In the genomic region with DNA sequence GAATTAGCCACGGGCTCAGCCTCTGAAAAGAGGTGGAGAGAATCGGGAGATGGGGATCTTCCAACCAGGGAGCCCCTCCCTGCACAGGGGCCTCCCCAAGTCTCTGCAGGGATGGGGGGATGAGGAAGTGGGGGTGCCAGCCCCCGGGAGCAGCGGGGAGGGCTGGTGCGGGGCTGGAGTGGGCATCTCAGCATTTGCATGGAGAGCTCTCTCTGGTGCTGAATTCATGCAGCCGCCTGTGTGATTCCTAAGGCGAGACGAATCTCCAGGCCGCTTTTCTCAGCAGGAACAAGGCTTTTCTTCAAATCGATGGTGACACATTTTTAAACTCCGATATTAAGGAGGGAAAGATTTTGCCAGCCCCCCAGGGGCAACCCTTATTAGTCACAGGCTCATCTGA, we compare ENCODE assay signal across 33 cellular contexts.
"Had no signal": no experiment of that assay in that cellular context is flagged by ENCODE, and none has a peak within 500 bp of the region (broad histone marks: within the 10 kb centered on the region; RNA-seq: fewer than 3 reads in every experiment).

No MANE protein-coding gene starts in this region.

- H3K4me3 Mint-ChIP-seq: activated CD4-positive, alpha-beta T cell treated with anti-CD3 and anti-CD28 coated beads, Interleukin-2, amount 10 ng/mL, durations not matched to agents 24 days and 14 days; activated CD8-positive, alpha-beta T cell treated with anti-CD3 and anti-CD28 coated beads for 36 hours; activated naive CD4-positive, alpha-beta T cell treated with anti-CD3 and anti-CD28 coated beads, Interleukin-2, amount 50 U/mL, for 24 hours; activated naive CD8-positive, alpha-beta T cell treated with anti-CD3 and anti-CD28 coated beads, Interleukin-2, amount 10 ng/mL, durations not matched to agents 7 days and 5 days; activated T-cell treated with anti-CD3 and anti-CD28 coated beads, Interleukin-2, amount 50 U/mL, for 72 hours; activated T-helper 17 cell treated with anti-CD3 and anti-CD28 coated beads, Interleukin-2, amount 50 U/mL, for 72 hours had no signal

- H3K9me3 ChIP-seq: ascending aorta, MG63, Peyer's patch had no signal

- H3K4me1 ChIP-seq: ascending aorta, Peyer's patch had no signal

- H3K27ac Mint-ChIP-seq: activated CD4-positive, alpha-beta T cell treated with anti-CD3 and anti-CD28 coated beads, Interleukin-2, amount 10 ng/mL, durations not matched to agents 24 days and 14 days; activated CD8-positive, alpha-beta T cell treated with anti-CD3 and anti-CD28 coated beads for 36 hours; activated naive CD4-positive, alpha-beta T cell treated with anti-CD3 and anti-CD28 coated beads, Interleukin-2, amount 50 U/mL, for 24 hours; activated naive CD8-positive, alpha-beta T cell treated with anti-CD3 and anti-CD28 coated beads, Interleukin-2, amount 10 ng/mL, durations not matched to agents 7 days and 5 days; activated T-cell treated with anti-CD3 and anti-CD28 coated beads, Interleukin-2, amount 50 U/mL, for 72 hours; activated T-helper 17 cell treated with anti-CD3 and anti-CD28 coated beads, Interleukin-2, amount 50 U/mL, for 72 hours had no signal

- H3K36me3 Mint-ChIP-seq: activated naive CD4-positive, alpha-beta T cell treated with anti-CD3 and anti-CD28 coated beads, Interleukin-2, amount 50 U/mL, for 24 hours; activated naive CD8-positive, alpha-beta T cell treated with anti-CD3 and anti-CD28 coated beads, Interleukin-2, amount 10 ng/mL, durations not matched to agents 7 days and 5 days had no signal

- H3K27ac ChIP-seq: ascending aorta, Peyer's patch had no signal

- DNase-seq: activated CD4-positive, alpha-beta T cell treated with anti-CD3 and anti-CD28 coated beads, Interleukin-2, amount 10 ng/mL, durations not matched to agents 24 days and 14 days; activated CD4-positive, alpha-beta T cell treated with anti-CD3 and anti-CD28 coated beads, Interleukin-2, amount 50 U/mL, for 4 hours; activated CD8-positive, alpha-beta T cell treated with anti-CD3 and anti-CD28 coated beads for 36 hours; activated effector memory CD4-positive, alpha-beta T cell treated with anti-CD3 and anti-CD28 coated beads, Interleukin-2, amount 50 U/mL, for 16 hours; activated naive CD4-positive, alpha-beta T cell; activated naive CD8-positive, alpha-beta T cell treated with anti-CD3 and anti-CD28 coated beads, Interleukin-2, amount 10 ng/mL, durations not matched to agents 7 days and 5 days; activated T-cell treated with anti-CD3 and anti-CD28 coated beads, Interleukin-2, amount 50 U/mL, for 1 hour; activated T-cell treated with anti-CD3 and anti-CD28 coated beads, Interleukin-2, amount 50 U/mL, for 72 hours; amygdala; caudate nucleus; Kasumi-1; KG1; MG63; NCI-H1048; NCI-H1105 treated with DMSO at 0.1 percent for 48 hours; NCI-H1436; NCI-H1694; NCI-H1930; NCI-H2081 treated with DMSO at 0.1 percent for 48 hours; NCI-H226; NCI-H524 treated with DMSO at 0.1 percent for 48 hours; PC-3; Peyer's patch; RPMI8226; SIG-M5; SW 1271; T-helper 1 cell; T-helper 2 cell; T1000 had no signal

- H3K9me3 Mint-ChIP-seq: activated CD4-positive, alpha-beta T cell treated with anti-CD3 and anti-CD28 coated beads, Interleukin-2, amount 10 ng/mL, durations not matched to agents 24 days and 14 days; activated CD8-positive, alpha-beta T cell treated with anti-CD3 and anti-CD28 coated beads for 36 hours; activated naive CD4-positive, alpha-beta T cell treated with anti-CD3 and anti-CD28 coated beads, Interleukin-2, amount 50 U/mL, for 24 hours; activated naive CD8-positive, alpha-beta T cell treated with anti-CD3 and anti-CD28 coated beads, Interleukin-2, amount 10 ng/mL, durations not matched to agents 7 days and 5 days; activated T-cell treated with anti-CD3 and anti-CD28 coated beads, Interleukin-2, amount 50 U/mL, for 72 hours; activated T-helper 17 cell treated with anti-CD3 and anti-CD28 coated beads, Interleukin-2, amount 50 U/mL, for 72 hours had no signal

- H3K27me3 ChIP-seq: ascending aorta, MG63, Peyer's patch had no signal

- H3K27me3 Mint-ChIP-seq: activated CD4-positive, alpha-beta T cell treated with anti-CD3 and anti-CD28 coated beads, Interleukin-2, amount 10 ng/mL, durations not matched to agents 24 days and 14 days; activated CD8-positive, alpha-beta T cell treated with anti-CD3 and anti-CD28 coated beads for 36 hours; activated naive CD4-positive, alpha-beta T cell treated with anti-CD3 and anti-CD28 coated beads, Interleukin-2, amount 50 U/mL, for 24 hours; activated naive CD8-positive, alpha-beta T cell treated with anti-CD3 and anti-CD28 coated beads, Interleukin-2, amount 10 ng/mL, durations not matched to agents 7 days and 5 days; activated T-helper 17 cell treated with anti-CD3 and anti-CD28 coated beads, Interleukin-2, amount 50 U/mL, for 72 hours had no signal

- ATAC-seq: activated CD8-positive, alpha-beta T cell treated with anti-CD3 and anti-CD28 coated beads for 36 hours; activated T-cell treated with anti-CD3 and anti-CD28 coated beads, Interleukin-2, amount 50 U/mL, for 72 hours; activated T-helper 17 cell treated with anti-CD3 and anti-CD28 coated beads, Interleukin-2, amount 50 U/mL, for 72 hours; PC-3; Right ventricle myocardium inferior had no signal

- H3K4me3 ChIP-seq: ascending aorta, MG63, Peyer's patch had no signal

- H3K36me3 ChIP-seq: ascending aorta, MG63, Peyer's patch had no signal

- H3K4me1 Mint-ChIP-seq: activated CD4-positive, alpha-beta T cell treated with anti-CD3 and anti-CD28 coated beads, Interleukin-2, amount 10 ng/mL, durations not matched to agents 24 days and 14 days; activated naive CD4-positive, alpha-beta T cell treated with anti-CD3 and anti-CD28 coated beads, Interleukin-2, amount 50 U/mL, for 24 hours; activated naive CD8-positive, alpha-beta T cell treated with anti-CD3 and anti-CD28 coated beads, Interleukin-2, amount 10 ng/mL, durations not matched to agents 7 days and 5 days; activated T-helper 17 cell treated with anti-CD3 and anti-CD28 coated beads, Interleukin-2, amount 50 U/mL, for 72 hours had no signal
